Comparison of ENCODE assay signal across 8 cellular contexts in genomic region chr1:46202975-46203737, GRCh38. TPM values are rescaled to one million over a fixed set of nuclear protein-coding genes. Genes with fewer than 3 reads are reported as not detected.
DNase-seq lines count a peak whose midpoint lies in the region; ATAC-seq and TF ChIP-seq lines count a peak whose summit lies in the region.

Gene LURAP1 (plus strand): TSS chr1:46203334. CDS start chr1:46203427, 93 bp downstream.

- TF ChIP-seq CTCF in AG09319 (IDR thresholded peaks at IDR 0.05; ENCODE audit: low read depth, low read length): no peak

- H3K27ac ChIP-seq in duodenal mucosa (ENCODE audit: low read depth, low read length): peak within 1 kb of the TSS; percentile 56

- peak; percentile 45 for DNase-seq in AG09319 (ENCODE audit: extremely low read depth, low read depth)
- peak; percentile 23 for DNase-seq in activated CD4-positive, alpha-beta T cell treated with anti-CD3 and anti-CD28 coated beads for 1 hour
- no peak for DNase-seq in left lobe of liver (ENCODE audit: low spot score)
- peak; percentile 31 for DNase-seq in stimulated activated CD4-positive, alpha-beta T cell treated with anti-CD3 and anti-CD28 coated beads, Interleukin-1b, Interleukin-23, amount 100 ng/mL, for 48 hours
- no peak for DNase-seq in mesenteric fat pad (ENCODE audit: low spot score)
- DNase-seq in OCI-M2 (lab: John Stamatoyannopoulos, UW; ENCODE audit: unreplicated experiment): no peak

- ATAC-seq in HG02759 (IDR thresholded peaks at IDR 0.05; ENCODE audit: unreplicated experiment) (peak; percentile 34), left lobe of liver (peak; percentile 51)

- peak within 1 kb of the TSS; percentile 25 to 39 for H3K9ac ChIP-seq in duodenal mucosa (ENCODE audit: low read depth in 1 of 2, low read length in 2 of 2)

- peak within 1 kb of the TSS; percentile 69 to 74 for H3K4me3 ChIP-seq in duodenal mucosa (ENCODE audit: low read depth in 1 of 2, low read length in 2 of 2)

- no peaks in the 10 kb centered on the region for H3K9me3 ChIP-seq in duodenal mucosa (ENCODE audit: control insufficient read depth in 1 of 2, low read length in 2 of 2)

- H3K4me1 ChIP-seq in duodenal mucosa (ENCODE audit: control insufficient read depth in 1 of 2, insufficient read depth in 2 of 2, low read length in 2 of 2): peaks cover 17 to 21% of the 10 kb centered on the region in 2 donors

- no peaks in the 10 kb centered on the region for H3K27me3 ChIP-seq in duodenal mucosa (ENCODE audit: control insufficient read depth in 1 of 2, insufficient read depth in 2 of 2, low read length in 2 of 2)

- H3K36me3 ChIP-seq in duodenal mucosa (ENCODE audit: control insufficient read depth in 1 of 2, insufficient read depth in 2 of 2, low read length in 2 of 2): no peaks in the 10 kb centered on the region

RNA-seq across cellular contexts. Expression of gene LURAP1, which starts in this region (rescaled TPM):
- total RNA-seq in left lobe of liver (0.40 TPM), mesenteric fat pad (3.5 TPM)

Comparison
In these comparisons a context has a peak if more than half of its experiments do, and no peak if none do; other contexts are left out.
1. Peak in ATAC-seq in left lobe of liver; RNA of the gene not detected or under 1 TPM.
2. DNase-seq: peak in AG09319 (single experiment), activated CD4-positive, alpha-beta T cell treated with anti-CD3 and anti-CD28 coated beads for 1 hour (single experiment) and stimulated activated CD4-positive, alpha-beta T cell treated with anti-CD3 and anti-CD28 coated beads, Interleukin-1b, Interleukin-23, amount 100 ng/mL, for 48 hours (single experiment); none in left lobe of liver (single experiment), mesenteric fat pad (single experiment) and OCI-M2 (single experiment).